Comparison of ENCODE assay signal across 28 cellular contexts in the genomic region with DNA sequence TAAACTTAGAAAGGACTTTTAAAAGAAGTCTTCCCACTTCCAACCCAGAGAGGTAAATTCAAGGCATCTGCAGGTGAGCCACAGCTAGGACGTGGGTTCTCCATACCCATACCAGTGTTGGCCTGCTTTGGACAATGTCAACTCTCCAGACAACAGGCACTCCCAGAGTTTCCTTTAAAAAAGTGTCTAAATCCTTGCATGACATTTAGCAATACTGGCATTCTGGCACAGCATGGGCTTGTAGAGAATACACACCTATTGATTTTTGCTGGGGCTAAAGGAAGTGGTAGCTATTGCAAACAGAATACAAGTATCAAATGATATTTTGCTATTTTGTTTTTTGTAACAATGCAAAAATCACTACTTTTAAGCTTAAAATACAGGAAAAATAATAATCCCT. TPM values are rescaled to one million over a fixed set of nuclear protein-coding genes. Genes with fewer than 3 reads are reported as not detected.
DNase-seq lines count a peak whose midpoint lies in the region; ATAC-seq, FAIRE-seq and TF ChIP-seq lines count a peak whose summit lies in the region.
"Had no signal": no experiment of that assay in that cellular context is flagged by ENCODE, and none has a peak within 500 bp of the region (broad histone marks: within the 10 kb centered on the region; RNA-seq: fewer than 3 reads in every experiment).

No MANE protein-coding gene starts in this region.

- DNase-seq in breast epithelium (ENCODE audit: low spot score in 2 of 2) (no peak), mammary epithelial cell (no peak), endothelial cell of umbilical vein (ENCODE audit: low read depth, low spot score) (no peak), transverse colon (no peak), D341Med (ENCODE audit: low spot score) (no peak), superior temporal gyrus (ENCODE audit: extremely low spot score) (no peak)
- DNase-seq in naive thymus-derived CD4-positive, alpha-beta T cell, result no peak
- DNase-seq: 8988T; activated CD4-positive, alpha-beta T cell treated with anti-CD3 and anti-CD28 coated beads for 4 hours; activated CD8-positive, alpha-beta memory T cell treated with anti-CD3 and anti-CD28 coated beads for 24 hours; activated gamma-delta T cell; activated T-cell treated with anti-CD3 and anti-CD28 coated beads, Interleukin-2, amount 50 U/mL, for 1 hour; CD4-positive, alpha-beta T cell; EL; IMR-90; naive B cell; NCI-H187; NCI-H2171; NCI-H524 treated with DMSO at 0.1 percent for 48 hours; NK-92 treated with Interleukin-12 subunit alpha and Interleukin-12 subunit beta, amount 100 ng/mL, for 24 hours; nucleus accumbens; PC-3; SHP77 had no signal

- peaks cover 0 to 6% of the 10 kb centered on the region in 2 donors for H3K4me1 ChIP-seq in breast epithelium
- no peaks in the 10 kb centered on the region for H3K4me1 ChIP-seq in mammary epithelial cell (ENCODE audit: insufficient read depth, low read length)
- H3K4me1 ChIP-seq in endothelial cell of umbilical vein (ENCODE audit: control insufficient read depth, extremely low read depth, insufficient read depth, low read length), result peaks cover 38% of the 10 kb centered on the region
- H3K4me1 ChIP-seq in mucosa of rectum (ENCODE audit: control insufficient read depth in 2 of 2, insufficient read depth in 2 of 2, low read length in 2 of 2), result peaks cover 24 to 29% of the 10 kb centered on the region in 2 donors
- peaks cover 10 to 31% (median 29%) of the 10 kb centered on the region in 4 donors for H3K4me1 ChIP-seq in transverse colon
- H3K4me1 ChIP-seq in naive thymus-derived CD4-positive, alpha-beta T cell (ENCODE audit: control insufficient read depth in 2 of 2, insufficient read depth in 2 of 2, low read length in 2 of 2), result no peaks in the 10 kb centered on the region

- H3K36me3 ChIP-seq in breast epithelium, result no peaks in the 10 kb centered on the region
- H3K36me3 ChIP-seq in mammary epithelial cell (ENCODE audit: insufficient read depth, low read length), result no peaks in the 10 kb centered on the region
- no peaks in the 10 kb centered on the region for H3K36me3 ChIP-seq in endothelial cell of umbilical vein (ENCODE audit: control insufficient read depth in 2 of 2, extremely low read depth in 1 of 2, insufficient read depth in 2 of 2, low read length in 2 of 2)
- H3K36me3 ChIP-seq in mucosa of rectum (ENCODE audit: control insufficient read depth in 2 of 2, insufficient read depth in 2 of 2, low read length in 2 of 2), result peaks cover 2 to 5% of the 10 kb centered on the region in 2 donors
- no peaks in the 10 kb centered on the region for H3K36me3 ChIP-seq in transverse colon
- no peaks in the 10 kb centered on the region for H3K36me3 ChIP-seq in naive thymus-derived CD4-positive, alpha-beta T cell (ENCODE audit: control insufficient read depth in 2 of 3, insufficient read depth in 3 of 3, low read length in 3 of 3)

- no peaks in the 10 kb centered on the region for H3K79me2 ChIP-seq in mammary epithelial cell (ENCODE audit: insufficient read depth, low read length)
- H3K79me2 ChIP-seq in endothelial cell of umbilical vein (ENCODE audit: control insufficient read depth, insufficient read depth, low read length), result no peaks in the 10 kb centered on the region

- H3K4me3 Mint-ChIP-seq in naive thymus-derived CD4-positive, alpha-beta T cell, result no peak overlapping the region
- H3K4me3 Mint-ChIP-seq: CD4-positive, alpha-beta T cell; naive B cell had no signal

- no TSS peak for BruUV-seq in mammary epithelial cell (replicated peaks; lab: Mats Ljungman, UMichigan)
- no TSS peak for BruUV-seq in endothelial cell of umbilical vein (replicated peaks; lab: Mats Ljungman, UMichigan)

- TF ChIP-seq EP300 in transverse colon (IDR thresholded peaks at IDR 0.05; ENCODE audit: low read depth), result no peak

- dilution Hi-C loops in mammary epithelial cell (cut with HindIII; ENCODE audit: low sequenced_read_pairs), result no loop called here
- dilution Hi-C loops in endothelial cell of umbilical vein (cut with MboI; ENCODE audit: extremely low pct_ligation_motif_present, low sequenced_read_pairs), result no loop called here

- TF ChIP-seq CTCF in breast epithelium (IDR thresholded peaks at IDR 0.05) (no peak), mammary epithelial cell (conservative IDR thresholded peaks at IDR 0.05 in 1 of 2, IDR thresholded peaks at IDR 0.05 in 1 of 2; ENCODE audit: extremely low read depth in 1 of 2, insufficient read depth in 1 of 2, low read depth in 1 of 2, low read length in 2 of 2) (no peak), endothelial cell of umbilical vein (IDR thresholded peaks at IDR 0.05; ENCODE audit: extremely low read depth in 1 of 2, insufficient read depth in 1 of 2, low read depth in 1 of 2, low read length in 2 of 2) (no peak), transverse colon (IDR thresholded peaks at IDR 0.05) (no peak)

- POLR2A ChIA-PET in endothelial cell of umbilical vein (lab: Charles Lee), result interaction anchor here (0.7 kb wide), 1 partner anchor 67 kb away, joined by 3 read pairs; no protein-coding TSS in a partner anchor
- POLR2A ChIA-PET in naive thymus-derived CD4-positive, alpha-beta T cell (lab: Charles Lee), result no interaction called here

- no peaks in the 10 kb centered on the region for H3K9me3 ChIP-seq in breast epithelium
- H3K9me3 ChIP-seq in mammary epithelial cell (replicated peaks; ENCODE audit: insufficient read depth, low read length), result no peaks in the 10 kb centered on the region
- no peaks in the 10 kb centered on the region for H3K9me3 ChIP-seq in endothelial cell of umbilical vein (replicated peaks; ENCODE audit: control insufficient read depth, insufficient read depth, low read length)
- H3K9me3 ChIP-seq in mucosa of rectum (ENCODE audit: control insufficient read depth in 2 of 2, low read length in 2 of 2), result no peaks in the 10 kb centered on the region
- no peaks in the 10 kb centered on the region for H3K9me3 ChIP-seq in transverse colon
- no peaks in the 10 kb centered on the region for H3K9me3 ChIP-seq in naive thymus-derived CD4-positive, alpha-beta T cell (ENCODE audit: control insufficient read depth in 2 of 3, low read length in 3 of 3)

- H3K27me3 ChIP-seq in breast epithelium (no peaks in the 10 kb centered on the region), mammary epithelial cell (ENCODE audit: insufficient read depth, low read length) (no peaks in the 10 kb centered on the region), endothelial cell of umbilical vein (ENCODE audit: control insufficient read depth in 2 of 2, insufficient read depth in 2 of 2, low read length in 2 of 2) (no peaks in the 10 kb centered on the region), mucosa of rectum (ENCODE audit: control insufficient read depth in 2 of 2, insufficient read depth in 2 of 2, low read length in 2 of 2) (no peaks in the 10 kb centered on the region), transverse colon (no peaks in the 10 kb centered on the region)
- no peaks in the 10 kb centered on the region for H3K27me3 ChIP-seq in naive thymus-derived CD4-positive, alpha-beta T cell (ENCODE audit: control insufficient read depth in 2 of 2, insufficient read depth in 2 of 2, low read length in 2 of 2)

- TF ChIP-seq POLR2A in breast epithelium (IDR thresholded peaks at IDR 0.05) (no peak), endothelial cell of umbilical vein (IDR thresholded peaks at IDR 0.05; ENCODE audit: low read depth, low read length) (no peak), transverse colon (IDR thresholded peaks at IDR 0.05) (no peak)

- H4K20me1 ChIP-seq in mammary epithelial cell (ENCODE audit: insufficient read depth, low read length) (no peaks in the 10 kb centered on the region), endothelial cell of umbilical vein (replicated peaks; ENCODE audit: control insufficient read depth, extremely low read depth, insufficient read depth, low read length) (no peaks in the 10 kb centered on the region)

- H3K27me3 Mint-ChIP-seq in naive thymus-derived CD4-positive, alpha-beta T cell, result peaks cover 21 to 35% (median 25%) of the 10 kb centered on the region in 5 donors

- no peak overlapping the region for H3K27ac Mint-ChIP-seq in naive thymus-derived CD4-positive, alpha-beta T cell
- H3K27ac Mint-ChIP-seq: CD4-positive, alpha-beta T cell; naive B cell had no signal

- peak overlapping the region; percentile 53 to 84 for H3K27ac ChIP-seq in breast epithelium
- H3K27ac ChIP-seq in mammary epithelial cell (ENCODE audit: insufficient read depth, low read depth, low read length), result no peak overlapping the region
- H3K27ac ChIP-seq in endothelial cell of umbilical vein (ENCODE audit: insufficient read depth, low read depth, low read length), result peak overlapping the region; percentile 76
- H3K27ac ChIP-seq in mucosa of rectum (ENCODE audit: low read depth in 2 of 2, low read length in 2 of 2), result peak overlapping the region; percentile 69 to 76
- peak overlapping the region; percentile 65 to 82 (median 70) for H3K27ac ChIP-seq in transverse colon
- no peak overlapping the region for H3K27ac ChIP-seq in naive thymus-derived CD4-positive, alpha-beta T cell (ENCODE audit: low read depth, low read length)
- H3K27ac ChIP-seq: VCaP had no signal

- CTCF ChIA-PET in mammary epithelial cell (lab: Charles Lee; ENCODE audit: low non-redundant PET) (no interaction called here), endothelial cell of umbilical vein (lab: Charles Lee) (interaction anchor here (1.0 to 3.1 kb wide), 9 partner anchors 9 to 179 kb away, joined by 3 to 19 read pairs (median 5); a partner anchor contains a TSS)
- CTCF ChIA-PET in naive thymus-derived CD4-positive, alpha-beta T cell (lab: Charles Lee), result no interaction called here

- intact Hi-C loops in breast epithelium (cut with DNase I; ENCODE audit: low total_unique reads) (no loop called here), mammary epithelial cell (cut with micrococcal nuclease) (no loop called here), endothelial cell of umbilical vein (cut with micrococcal nuclease) (loop anchor here (1.0 to 5.0 kb wide), 2 partner anchors 26 to 134 kb away; a partner anchor contains a TSS), transverse colon (cut with DNase I; ENCODE audit: low total_unique reads) (no loop called here)
- intact Hi-C loops in naive thymus-derived CD4-positive, alpha-beta T cell (cut with micrococcal nuclease), result no loop called here

- WGBS in mammary epithelial cell (ENCODE audit: low coverage, missing lambda C conversion rate), result 87% methylated on average over 1 of the region's 1 CpG
- 91% methylated on average over 1 of the region's 1 CpG; no CpG with 5 or more reads in 1 of the 2 donors for WGBS in transverse colon (ENCODE audit: low coverage in 1 of 2), 2 donors

- H2AFZ ChIP-seq in mammary epithelial cell (ENCODE audit: low read depth, low read length) (no peak overlapping the region), endothelial cell of umbilical vein (ENCODE audit: low read depth, low read length) (peak overlapping the region; percentile 80)

- no peak overlapping the region for H3K4me3 ChIP-seq in breast epithelium
- no peak overlapping the region for H3K4me3 ChIP-seq in mammary epithelial cell (replicated peaks in 1 of 3; ENCODE audit: insufficient read depth in 1 of 3, low read depth in 2 of 3, low read length in 3 of 3)
- H3K4me3 ChIP-seq in endothelial cell of umbilical vein (replicated peaks in 1 of 3; ENCODE audit: insufficient read depth in 1 of 3, low read depth in 1 of 3, low read length in 3 of 3), result no peak overlapping the region
- H3K4me3 ChIP-seq in mucosa of rectum (ENCODE audit: low read length in 2 of 2), result no peak overlapping the region
- H3K4me3 ChIP-seq in transverse colon, result no peak overlapping the region
- no peak overlapping the region for H3K4me3 ChIP-seq in naive thymus-derived CD4-positive, alpha-beta T cell (ENCODE audit: low read length)
- H3K4me3 ChIP-seq: smooth muscle cell had no signal

- H3K4me2 ChIP-seq in mammary epithelial cell (ENCODE audit: insufficient read depth, low read depth, low read length) (no peak overlapping the region), endothelial cell of umbilical vein (ENCODE audit: insufficient read depth, low read length) (peak overlapping the region; percentile 69)
- H3K4me2 ChIP-seq: smooth muscle cell had no signal

- peaks cover 0 to 5% (median 2%) of the 10 kb centered on the region in 11 donors for H3K9me3 Mint-ChIP-seq in naive thymus-derived CD4-positive, alpha-beta T cell
- H3K9me3 Mint-ChIP-seq: CD4-positive, alpha-beta T cell had no signal

- no peak for FAIRE-seq in endothelial cell of umbilical vein (lab: Jason Lieb, UNC)
- FAIRE-seq: H54, urothelium cell line had no signal

- no peaks in the 10 kb centered on the region for H3K9me1 ChIP-seq in endothelial cell of umbilical vein (replicated peaks; ENCODE audit: control insufficient read depth, extremely low read depth, insufficient read depth, low read length)

- H3K9ac ChIP-seq in mammary epithelial cell (ENCODE audit: insufficient read depth, low read length) (no peak overlapping the region), endothelial cell of umbilical vein (replicated peaks; ENCODE audit: extremely low read depth, insufficient read depth, low read length) (no peak overlapping the region), mucosa of rectum (ENCODE audit: low read depth in 1 of 2, low read length in 2 of 2) (no peak overlapping the region)

- peaks cover 0 to 14% (median 0%) of the 10 kb centered on the region in 7 donors for H3K4me1 Mint-ChIP-seq in naive thymus-derived CD4-positive, alpha-beta T cell

- H3K36me3 Mint-ChIP-seq in naive thymus-derived CD4-positive, alpha-beta T cell, result peaks cover 0 to 32% (median 15%) of the 10 kb centered on the region in 5 donors

- no peak for ATAC-seq in naive thymus-derived CD4-positive, alpha-beta T cell
- ATAC-seq: PC-3 had no signal

- in situ Hi-C loops in mammary epithelial cell (cut with MboI; ENCODE audit: low sequenced_read_pairs in 2 of 2), result no loop called here
- in situ Hi-C loops in transverse colon (cut with MboI; ENCODE audit: low pct_ligation_motif_present in 1 of 4, low pct_unique_long_range_greater_than_20kb in 1 of 4, low sequenced_read_pairs in 3 of 4), result no loop called here

RNA-seq across cellular contexts. Expression of a gene that starts 25.8 kb away (rescaled TPM):
- 100 to 1,000 TPM in 1 of 3 donors, 10 to 100 TPM in 2; 74.9 to 126 (median 78.0) TPM for total RNA-seq in breast epithelium
- 10 to 100 TPM; 48.4 to 56.0 TPM for total RNA-seq in mammary epithelial cell
- 17.1 TPM for polyA plus RNA-seq in mammary epithelial cell
- 185 TPM for polyA minus RNA-seq in mammary epithelial cell
- total RNA-seq in endothelial cell of umbilical vein, result 41.1 and 43.6 TPM in 2 replicates
- 8.2 and 8.3 TPM in 2 replicates for polyA plus RNA-seq in endothelial cell of umbilical vein
- 4.9 and 7.3 TPM in 2 replicates for polyA plus RNA-seq in endothelial cell of umbilical vein (2011; cell fraction: cytosol; rRNA removed)
- 55.9 and 65.8 TPM in 2 replicates for polyA plus RNA-seq in endothelial cell of umbilical vein (2011; cell fraction: nucleus; rRNA removed)
- polyA plus RNA-seq in endothelial cell of umbilical vein (2012), result 13.5 and 16.3 TPM in 2 replicates
- 68.4 and 71.1 TPM in 2 replicates for polyA minus RNA-seq in endothelial cell of umbilical vein
- polyA minus RNA-seq in endothelial cell of umbilical vein (2011; cell fraction: cytosol; rRNA and poly(A)+ RNA removed), result 39.0 TPM
- polyA minus RNA-seq in endothelial cell of umbilical vein (2011; cell fraction: nucleus; rRNA and poly(A)+ RNA removed), result 78.9 and 114 TPM in 2 replicates
- total RNA-seq in transverse colon, result 100 to 1,000 TPM in 1 of 4 donors, 10 to 100 TPM in 3; 45.6 to 102 (median 71.4) TPM
- 10 to 100 TPM; 61.1 to 78.2 (median 67.4) TPM for total RNA-seq in naive thymus-derived CD4-positive, alpha-beta T cell
- polyA plus RNA-seq in naive thymus-derived CD4-positive, alpha-beta T cell, result 10 to 100 TPM; 11.0 to 18.8 TPM

Comparison
In these comparisons a context has a peak if more than half of its experiments do, and no peak if none do; other contexts are left out.
1. H3K27ac ChIP-seq: peak in breast epithelium (2 of 2), endothelial cell of umbilical vein (single experiment), mucosa of rectum (2 of 2) and transverse colon (4 of 4); none in mammary epithelial cell (single experiment) and naive thymus-derived CD4-positive, alpha-beta T cell (single experiment).